Comparison of ENCODE assay signal across 1 cellular context in genomic region chr6:90459225-90459758, GRCh38.
TF ChIP-seq lines count a peak whose summit lies in the region.

No MANE protein-coding gene starts in this region.

TF ChIP-seq in GM23338, 12 proteins besides CTCF, POLR2A, EP300 and RAD21 (continued from another document):
- TF ChIP-seq ZNF462 (CRISPR knock-in tag; IDR thresholded peaks at IDR 0.05) (no peak), NANOG (IDR thresholded peaks at IDR 0.05; ENCODE audit: borderline replicate concordance) (no peak), EZH2phosphoT487 (IDR thresholded peaks at IDR 0.05; ENCODE audit: unreplicated experiment) (no peak)
